In the genomic region with DNA sequence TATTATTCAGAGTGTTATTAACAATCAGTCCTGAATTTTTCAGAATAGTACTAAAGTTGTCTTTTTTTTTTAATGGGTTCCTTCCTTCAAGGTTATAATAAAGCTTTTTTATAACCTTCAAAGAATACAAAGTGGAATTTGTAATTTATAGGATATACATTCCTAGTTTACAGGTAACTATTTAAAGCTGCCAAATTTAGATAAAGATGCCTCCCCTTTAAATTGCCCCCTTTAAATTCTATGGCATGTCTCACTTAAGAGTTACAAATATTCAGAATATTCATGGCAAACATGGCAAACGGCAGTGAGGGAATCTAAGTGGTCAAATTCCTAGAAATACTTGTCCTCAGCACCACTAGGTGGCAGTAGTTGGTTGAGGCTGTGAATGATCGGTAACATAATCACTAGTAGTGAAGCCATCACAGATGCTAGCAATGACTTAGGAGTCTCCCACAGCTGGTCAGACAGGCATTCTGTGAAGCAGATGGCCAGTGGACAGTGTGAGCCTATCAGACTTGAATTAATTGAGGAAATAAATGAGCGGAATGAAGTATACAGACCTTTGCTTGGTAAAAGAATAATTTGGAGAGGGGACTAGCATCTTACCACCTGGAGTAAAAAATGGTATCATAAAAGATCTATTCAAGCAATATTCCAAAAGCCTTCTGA, we compare ENCODE assay signal across 8 cellular contexts.
DNase-seq lines count a peak whose midpoint lies in the region; ATAC-seq, FAIRE-seq and TF ChIP-seq lines count a peak whose summit lies in the region.

No MANE protein-coding gene starts in this region.

- no peaks in the 10 kb centered on the region for H3K9me3 ChIP-seq in HepG2 (ENCODE audit: low read length)

- CTCF ChIA-PET in WTC11 (lab: Charles Lee) (interaction anchor here (0.6 to 4.3 kb wide), 12 partner anchors 20 to 431 kb away, joined by 3 to 43 read pairs (median 5); partner anchors contain the start of gene CBR4), HepG2 (lab: Yijun Ruan, JAX; ENCODE audit: low intra/inter-chr PET ratio, low total read pairs) (interaction anchor here (1.4 to 3.1 kb wide), 2 partner anchors 82 to 562 kb away, joined by 10 to 16 read pairs; no protein-coding TSS in a partner anchor)

- DNase-seq in AG10803 (ENCODE audit: low read depth) (peak; percentile 81), NCI-H345 (lab: John Stamatoyannopoulos, UW) (peak; percentile 53), WTC11 (ENCODE audit: low spot score) (peak; percentile 52), choroid plexus epithelial cell (ENCODE audit: low read depth) (peak; percentile 92), HepG2 (ENCODE audit: low spot score) (peak; percentile 62)
- DNase-seq in stimulated activated CD8-positive, alpha-beta memory T cell treated with anti-CD3 and anti-CD28 coated beads, Interleukin-15, amount 100 ng/mL, for 1 hour (ENCODE audit: low read depth): peak; percentile 15

- TF ChIP-seq EP300 in HepG2 (IDR thresholded peaks at IDR 0.05; ENCODE audit: low read depth in 2 of 2, low read length in 2 of 2) (no peak), HepG2 (CRISPR knock-in tag; IDR thresholded peaks at IDR 0.05; ENCODE audit: borderline replicate concordance) (no peak)

- no peak overlapping the region for H3K4me3 Mint-ChIP-seq in WTC11

- POLR2A ChIA-PET in WTC11 (lab: Charles Lee): interaction anchor here (1.0 kb wide), 1 partner anchor 86 kb away, joined by 5 read pairs; the partner anchor contains the start of gene CBR4
- POLR2A ChIA-PET in HepG2 (lab: Yijun Ruan, JAX): no interaction called here

- TF ChIP-seq CTCF in AG10803 (conservative IDR thresholded peaks at IDR 0.05; ENCODE audit: low read length) (peak; percentile 85), WTC11 (IDR thresholded peaks at IDR 0.05) (peak; percentile 70), choroid plexus epithelial cell (conservative IDR thresholded peaks at IDR 0.05; ENCODE audit: low read depth, low read length) (peak; percentile 81), HepG2 (CRISPR knock-in tag; IDR thresholded peaks at IDR 0.05) (peak; percentile 89)

- no peaks in the 10 kb centered on the region for H3K36me3 ChIP-seq in HepG2 (replicated peaks in 1 of 2; ENCODE audit: control insufficient read depth in 1 of 2, insufficient read depth in 2 of 2, low read length in 2 of 2)

- H3K4me1 ChIP-seq in HepG2 (ENCODE audit: insufficient read depth, low read length): peaks cover 30% of the 10 kb centered on the region

- H3K27me3 ChIP-seq in HepG2 (ENCODE audit: control insufficient read depth in 1 of 2, insufficient read depth in 2 of 2, low read length in 2 of 2): no peaks in the 10 kb centered on the region

- H3K4me2 ChIP-seq in HepG2 (ENCODE audit: low read depth, low read length): no peak overlapping the region

- H3K9me3 Mint-ChIP-seq in WTC11: no peaks in the 10 kb centered on the region

- ATAC-seq in GM18870 (IDR thresholded peaks at IDR 0.05; ENCODE audit: unreplicated experiment): peak; percentile 58
- peak; percentile 71 for ATAC-seq in HG03342 (IDR thresholded peaks at IDR 0.05; ENCODE audit: unreplicated experiment)
- ATAC-seq in WTC11: peak; percentile 52
- peak; percentile 76 for ATAC-seq in HepG2

- BruUV-seq in HepG2 (replicated peaks; lab: Mats Ljungman, UMichigan): no TSS peak

- FAIRE-seq in HepG2 (lab: Jason Lieb, UNC): peak; percentile 91

- H3K27me3 Mint-ChIP-seq in WTC11 (ENCODE audit: low read depth): no peaks in the 10 kb centered on the region

- TF ChIP-seq RAD21 in HepG2 (CRISPR knock-in tag; IDR thresholded peaks at IDR 0.05): peak; percentile 72

- in situ Hi-C loops in HepG2 (cut with HindIII; ENCODE audit: extremely low pct_ligation_motif_present, low pct_unique_long_range_greater_than_20kb): loop anchor here (10.0 to 25.0 kb wide), 4 partner anchors 81 to 736 kb away; no protein-coding TSS in a partner anchor

- no peak for TF ChIP-seq POLR2A in HepG2 (IDR thresholded peaks at IDR 0.05; ENCODE audit: insufficient read depth in 1 of 2, low read depth in 2 of 2, low read length in 2 of 2)

- peaks cover 10% of the 10 kb centered on the region for H3K36me3 Mint-ChIP-seq in WTC11

- H3K4me3 ChIP-seq in AG10803 (ENCODE audit: low read length) (no peak overlapping the region), choroid plexus epithelial cell (ENCODE audit: low read depth, low read length) (no peak overlapping the region), HepG2 (replicated peaks in 1 of 3; ENCODE audit: insufficient read depth in 1 of 3, low read depth in 2 of 3, low read length in 3 of 3) (no peak overlapping the region)

- peaks cover 48% of the 10 kb centered on the region for H3K4me1 Mint-ChIP-seq in WTC11

- H3K27ac Mint-ChIP-seq in WTC11: no peak overlapping the region; the same call in none of the 2 replicates

- no peak overlapping the region for H2AFZ ChIP-seq in HepG2 (ENCODE audit: low read length)

- no peaks in the 10 kb centered on the region for H3K79me2 ChIP-seq in HepG2 (ENCODE audit: insufficient read depth, low read length)

- H3K27ac ChIP-seq in HepG2 (ENCODE audit: extremely low read length, insufficient read depth, low read length): no peak overlapping the region

- intact Hi-C loops in HepG2 (cut with micrococcal nuclease; ENCODE audit: unreplicated experiment): loop anchor here (1.0 kb wide), 3 partner anchors 82 to 563 kb away; no protein-coding TSS in a partner anchor

- WGBS in HepG2 (ENCODE audit: low lambda C conversion rate): 33% methylated on average over 3 of the region's 3 CpGs

- no peaks in the 10 kb centered on the region for H4K20me1 ChIP-seq in HepG2 (ENCODE audit: insufficient read depth, low read length)

- H3K9ac ChIP-seq in HepG2 (ENCODE audit: insufficient read depth, low read depth, low read length): no peak overlapping the region

TF ChIP-seq in WTC11, 78 proteins besides CTCF, POLR2A, EP300 and RAD21:
- TF ChIP-seq, protein P1, sequence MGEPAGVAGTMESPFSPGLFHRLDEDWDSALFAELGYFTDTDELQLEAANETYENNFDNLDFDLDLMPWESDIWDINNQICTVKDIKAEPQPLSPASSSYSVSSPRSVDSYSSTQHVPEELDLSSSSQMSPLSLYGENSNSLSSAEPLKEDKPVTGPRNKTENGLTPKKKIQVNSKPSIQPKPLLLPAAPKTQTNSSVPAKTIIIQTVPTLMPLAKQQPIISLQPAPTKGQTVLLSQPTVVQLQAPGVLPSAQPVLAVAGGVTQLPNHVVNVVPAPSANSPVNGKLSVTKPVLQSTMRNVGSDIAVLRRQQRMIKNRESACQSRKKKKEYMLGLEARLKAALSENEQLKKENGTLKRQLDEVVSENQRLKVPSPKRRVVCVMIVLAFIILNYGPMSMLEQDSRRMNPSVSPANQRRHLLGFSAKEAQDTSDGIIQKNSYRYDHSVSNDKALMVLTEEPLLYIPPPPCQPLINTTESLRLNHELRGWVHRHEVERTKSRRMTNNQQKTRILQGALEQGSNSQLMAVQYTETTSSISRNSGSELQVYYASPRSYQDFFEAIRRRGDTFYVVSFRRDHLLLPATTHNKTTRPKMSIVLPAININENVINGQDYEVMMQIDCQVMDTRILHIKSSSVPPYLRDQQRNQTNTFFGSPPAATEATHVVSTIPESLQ (CRISPR knock-in tag; IDR thresholded peaks at IDR 0.05): no peak
- no peak for TF ChIP-seq FOXP1 (CRISPR knock-in tag; IDR thresholded peaks at IDR 0.05; ENCODE audit: borderline replicate concordance)

TF ChIP-seq in HepG2, 621 proteins besides CTCF, POLR2A, EP300 and RAD21 (continues in another document):
- TF ChIP-seq TEAD3 (CRISPR knock-in tag; optimal IDR thresholded peaks at IDR 0.05; ENCODE audit: borderline replicate concordance) (peak; percentile 56), BCL6 (CRISPR knock-in tag; IDR thresholded peaks at IDR 0.05) (peak; percentile 94), ATAD3A (CRISPR knock-in tag; IDR thresholded peaks at IDR 0.05) (no peak), HMGXB4 (CRISPR knock-in tag; IDR thresholded peaks at IDR 0.05; ENCODE audit: borderline replicate concordance in 1 of 2, low read depth in 1 of 2) (0 out of 4 replicates have a peak, but pooled peaks of 1 of the 2 experiments have one; percentile 19), SIX1 (CRISPR knock-in tag; IDR thresholded peaks at IDR 0.05; ENCODE audit: borderline replicate concordance) (peak; percentile 33; the same call in 1 of the 2 replicates)

Comparison
In these comparisons a context has a peak if more than half of its experiments do, and no peak if none do; other contexts are left out.
1. DNase-seq: peak in every context shown above with its lines; median percentile 92 in choroid plexus epithelial cell; 81 in AG10803; 62 in HepG2; 53 in NCI-H345; 52 in WTC11; 15 in stimulated activated CD8-positive, alpha-beta memory T cell treated with anti-CD3 and anti-CD28 coated beads, Interleukin-15, amount 100 ng/mL, for 1 hour.